ENCODE assay signal across 9 cellular contexts in the genomic region with DNA sequence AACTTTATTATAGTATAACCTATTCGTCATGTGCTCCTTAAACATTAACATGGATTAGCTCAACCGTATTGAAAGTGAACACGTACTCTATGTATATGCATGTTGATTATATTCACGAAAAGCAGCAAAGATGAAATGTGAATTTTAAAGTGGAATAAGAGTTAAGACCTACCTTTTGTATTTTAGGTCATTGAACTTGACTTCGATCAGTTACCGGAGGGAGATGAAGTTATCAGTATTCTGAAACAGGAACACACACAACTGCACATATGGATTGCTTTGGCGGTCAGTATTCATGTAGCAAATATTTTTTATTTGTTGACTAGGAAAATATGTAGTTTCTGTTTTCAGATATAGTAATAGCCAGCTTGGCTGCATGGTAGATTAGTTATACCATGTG. TPM values are rescaled to one million over a fixed set of nuclear protein-coding genes. Genes with fewer than 3 reads are reported as not detected.
A peak's percentile ranks its signal among the peaks of the same experiment; 100 is the strongest.
DNase-seq lines count a peak whose midpoint lies in the region; ATAC-seq and TF ChIP-seq lines count a peak whose summit lies in the region.
"Had no signal": no experiment of that assay in that cellular context is flagged by ENCODE, and none has a peak within 500 bp of the region (broad histone marks: within the 10 kb centered on the region; RNA-seq: fewer than 3 reads in every experiment).

No MANE protein-coding gene starts in this region.

- no peaks in the 10 kb centered on the region for H3K9me3 ChIP-seq in hepatocyte (ENCODE audit: low read depth)
- H3K9me3 ChIP-seq: prostate gland had no signal

- H3K27ac Mint-ChIP-seq in activated CD8-positive, alpha-beta memory T cell treated with anti-CD3 and anti-CD28 coated beads, Interleukin-2, amount 10 ng/mL, durations not matched to agents 7 days and 5 days, result no peak overlapping the region
- no peak overlapping the region for H3K27ac Mint-ChIP-seq in WTC11
- no peak overlapping the region for H3K27ac Mint-ChIP-seq in stimulated activated naive CD8-positive, alpha-beta T cell treated with anti-CD3 and anti-CD28 coated beads, Interleukin-15, amount 100 ng/mL, for 72 hours

- peak overlapping the region; percentile 79 for H3K4me3 ChIP-seq in hepatocyte

- WGBS in hepatocyte (ENCODE audit: low lambda C conversion rate, missing lambda C conversion rate), result 82% methylated on average over 7 of the region's 7 CpGs

- TF ChIP-seq CTCF in WTC11 (IDR thresholded peaks at IDR 0.05), result no peak
- no peak for TF ChIP-seq CTCF in hepatocyte (IDR thresholded peaks at IDR 0.05; ENCODE audit: poor library complexity)

- CTCF ChIA-PET in activated CD8-positive, alpha-beta memory T cell treated with anti-CD3 and anti-CD28 coated beads, Interleukin-2, amount 10 ng/mL, durations not matched to agents 7 days and 5 days (lab: Charles Lee), result interaction anchor here (0.9 to 2.2 kb wide), 2 partner anchors 11 to 18 kb away, joined by 4 to 10 read pairs; no protein-coding TSS in a partner anchor
- CTCF ChIA-PET in WTC11 (lab: Charles Lee), result no interaction called here

- POLR2A ChIA-PET in WTC11 (lab: Charles Lee), result no interaction called here

- no peaks in the 10 kb centered on the region for H3K27me3 ChIP-seq in hepatocyte

- peak overlapping the region; percentile 91 for H3K4me3 Mint-ChIP-seq in activated CD8-positive, alpha-beta memory T cell treated with anti-CD3 and anti-CD28 coated beads, Interleukin-2, amount 10 ng/mL, durations not matched to agents 7 days and 5 days
- H3K4me3 Mint-ChIP-seq in WTC11, result peak overlapping the region; percentile 94
- peak overlapping the region; percentile 95 for H3K4me3 Mint-ChIP-seq in stimulated activated naive CD8-positive, alpha-beta T cell treated with anti-CD3 and anti-CD28 coated beads, Interleukin-15, amount 100 ng/mL, for 72 hours

- ATAC-seq in activated CD8-positive, alpha-beta memory T cell treated with anti-CD3 and anti-CD28 coated beads, Interleukin-2, amount 10 ng/mL, durations not matched to agents 7 days and 5 days, result no peak
- ATAC-seq in WTC11 (no peak), GM21786 (IDR thresholded peaks at IDR 0.05; ENCODE audit: unreplicated experiment) (no peak), GM18505 (IDR thresholded peaks at IDR 0.05; ENCODE audit: unreplicated experiment) (no peak)
- ATAC-seq in stimulated activated naive CD8-positive, alpha-beta T cell treated with anti-CD3 and anti-CD28 coated beads, Interleukin-15, amount 100 ng/mL, for 72 hours, result no peak

- peaks cover 8% of the 10 kb centered on the region for H3K4me1 ChIP-seq in hepatocyte (ENCODE audit: insufficient read depth)
- H3K4me1 ChIP-seq: prostate gland had no signal

- no peaks in the 10 kb centered on the region for H3K9me3 Mint-ChIP-seq in activated CD8-positive, alpha-beta memory T cell treated with anti-CD3 and anti-CD28 coated beads, Interleukin-2, amount 10 ng/mL, durations not matched to agents 7 days and 5 days (ENCODE audit: low read depth)
- no peaks in the 10 kb centered on the region for H3K9me3 Mint-ChIP-seq in WTC11
- H3K9me3 Mint-ChIP-seq in stimulated activated naive CD8-positive, alpha-beta T cell treated with anti-CD3 and anti-CD28 coated beads, Interleukin-15, amount 100 ng/mL, for 72 hours, result no peaks in the 10 kb centered on the region

- H3K36me3 ChIP-seq in hepatocyte (replicated peaks; ENCODE audit: insufficient read depth, low read depth), result no peaks in the 10 kb centered on the region

- DNase-seq in activated CD8-positive, alpha-beta memory T cell treated with anti-CD3 and anti-CD28 coated beads, Interleukin-2, amount 10 ng/mL, durations not matched to agents 7 days and 5 days, result no peak
- no peak for DNase-seq in activated CD8-positive, alpha-beta memory T cell treated with anti-CD3 and anti-CD28 coated beads, Interleukin-2, amount 50 U/mL, for 48 hours
- DNase-seq in WTC11 (ENCODE audit: low spot score) (no peak), hepatocyte (ENCODE audit: low spot score) (no peak), D341Med (ENCODE audit: low spot score) (no peak)
- DNase-seq in stimulated activated naive CD8-positive, alpha-beta T cell treated with anti-CD3 and anti-CD28 coated beads, Interleukin-15, amount 100 ng/mL, for 72 hours, result no peak

- no peak overlapping the region for H2AFZ ChIP-seq in hepatocyte

- peaks cover 29% of the 10 kb centered on the region for H3K4me1 Mint-ChIP-seq in activated CD8-positive, alpha-beta memory T cell treated with anti-CD3 and anti-CD28 coated beads, Interleukin-2, amount 10 ng/mL, durations not matched to agents 7 days and 5 days
- peaks cover 4% of the 10 kb centered on the region for H3K4me1 Mint-ChIP-seq in WTC11
- H3K4me1 Mint-ChIP-seq in stimulated activated naive CD8-positive, alpha-beta T cell treated with anti-CD3 and anti-CD28 coated beads, Interleukin-15, amount 100 ng/mL, for 72 hours, result peaks cover 24% of the 10 kb centered on the region

- H3K36me3 Mint-ChIP-seq in activated CD8-positive, alpha-beta memory T cell treated with anti-CD3 and anti-CD28 coated beads, Interleukin-2, amount 10 ng/mL, durations not matched to agents 7 days and 5 days, result peaks cover 21% of the 10 kb centered on the region
- H3K36me3 Mint-ChIP-seq in WTC11, result peaks cover 22% of the 10 kb centered on the region

- H4K20me1 ChIP-seq in hepatocyte (ENCODE audit: insufficient read depth, poor library complexity, severe bottlenecking), result no peaks in the 10 kb centered on the region

- H3K79me2 ChIP-seq in hepatocyte, result peaks cover 28% of the 10 kb centered on the region

- no peak for TF ChIP-seq POLR2A in GM18505 (IDR thresholded peaks at IDR 0.05; ENCODE audit: borderline replicate concordance, extremely low read depth, insufficient read depth, insufficient read length)

- no peaks in the 10 kb centered on the region for H3K9me2 ChIP-seq in hepatocyte (replicated peaks; ENCODE audit: insufficient read depth)

- H3K27ac ChIP-seq in hepatocyte, result no peak overlapping the region
- H3K27ac ChIP-seq: prostate gland had no signal

- no peaks in the 10 kb centered on the region for H3K27me3 Mint-ChIP-seq in activated CD8-positive, alpha-beta memory T cell treated with anti-CD3 and anti-CD28 coated beads, Interleukin-2, amount 10 ng/mL, durations not matched to agents 7 days and 5 days
- H3K27me3 Mint-ChIP-seq in WTC11 (ENCODE audit: low read depth), result no peaks in the 10 kb centered on the region
- H3K27me3 Mint-ChIP-seq in stimulated activated naive CD8-positive, alpha-beta T cell treated with anti-CD3 and anti-CD28 coated beads, Interleukin-15, amount 100 ng/mL, for 72 hours, result no peaks in the 10 kb centered on the region

- H3K4me2 ChIP-seq in hepatocyte, result peak overlapping the region; percentile 86

TF ChIP-seq in WTC11, 78 proteins besides CTCF, POLR2A, EP300 and RAD21:
- no peak for TF ChIP-seq FOXP1 (CRISPR knock-in tag; IDR thresholded peaks at IDR 0.05; ENCODE audit: borderline replicate concordance)

RNA-seq across cellular contexts. Expression of a gene that starts 1.4 kb away (rescaled TPM):
- total RNA-seq in activated CD8-positive, alpha-beta memory T cell treated with anti-CD3 and anti-CD28 coated beads, Interleukin-2, amount 10 ng/mL, durations not matched to agents 7 days and 5 days, result 10 to 100 TPM; 33.9 to 44.6 TPM
- total RNA-seq in WTC11 (2021) (29.3 to 32.7 TPM (median 31.1 TPM) in 3 replicates), hepatocyte (28.0 and 29.1 TPM in 2 replicates)
- 23.6 and 24.4 TPM in 2 replicates for polyA plus RNA-seq in hepatocyte

RNA-seq across cellular contexts. Expression of a gene that starts 56.2 kb away (rescaled TPM):
- 100 to 1,000 TPM; 579 to 898 TPM for total RNA-seq in activated CD8-positive, alpha-beta memory T cell treated with anti-CD3 and anti-CD28 coated beads, Interleukin-2, amount 10 ng/mL, durations not matched to agents 7 days and 5 days
- 779 to 918 TPM (median 906 TPM) in 3 replicates for total RNA-seq in WTC11 (2021)
- 605 and 638 TPM in 2 replicates for total RNA-seq in hepatocyte
- polyA plus RNA-seq in hepatocyte, result 452 and 503 TPM in 2 replicates

RNA-seq across cellular contexts. Expression of a gene that starts 58.9 kb away (rescaled TPM):
- not detected for total RNA-seq in activated CD8-positive, alpha-beta memory T cell treated with anti-CD3 and anti-CD28 coated beads, Interleukin-2, amount 10 ng/mL, durations not matched to agents 7 days and 5 days
- total RNA-seq in WTC11 (2021) (2.8 to 5.2 TPM (median 3.9 TPM) in 3 replicates), hepatocyte (5.7 and 7.1 TPM in 2 replicates)
- 3.1 and 3.2 TPM in 2 replicates for polyA plus RNA-seq in hepatocyte
